In the genomic region with DNA sequence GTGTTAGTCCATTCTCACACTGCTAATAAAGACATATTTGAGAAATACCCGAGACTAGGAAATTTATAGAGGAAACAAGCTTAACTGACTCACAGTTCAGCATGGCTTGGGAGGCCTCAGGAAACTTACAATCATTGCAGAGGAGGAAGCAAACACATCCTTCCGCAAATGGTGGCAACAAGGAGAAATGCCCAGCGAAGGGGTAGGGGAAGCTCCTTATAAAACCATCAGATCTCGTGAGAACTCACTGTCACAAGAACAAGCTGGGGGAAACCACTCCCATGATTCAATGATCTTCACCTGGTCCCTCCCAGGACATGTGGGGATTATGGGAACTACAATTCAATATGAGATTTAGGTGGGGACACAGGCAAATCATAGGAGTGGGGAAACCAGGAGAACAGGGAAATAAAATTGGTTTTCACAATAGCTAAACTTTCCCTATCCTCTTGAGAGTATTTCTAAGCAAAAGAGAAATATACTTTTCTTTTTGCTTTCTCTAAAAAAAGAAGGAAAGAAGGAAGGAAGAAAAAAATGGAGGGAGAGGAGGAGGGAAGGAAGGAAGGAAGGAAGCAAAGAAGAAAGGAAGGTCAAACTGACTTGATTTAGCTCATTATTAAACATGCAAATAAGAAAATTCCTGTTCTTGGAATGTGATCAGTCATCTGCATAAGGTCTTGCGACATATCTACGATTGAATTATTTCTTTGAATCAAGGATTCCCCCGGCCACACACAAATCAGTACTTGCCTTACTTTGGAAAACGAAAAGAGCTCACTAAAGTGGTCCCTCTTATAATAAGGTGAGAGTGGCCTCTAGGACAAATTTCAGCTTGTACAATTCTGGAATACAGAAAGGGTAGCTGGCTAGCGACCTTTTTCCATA, we compare ENCODE assay signal across 20 cellular contexts.
DNase-seq lines count a peak whose midpoint lies in the region; ATAC-seq, FAIRE-seq and TF ChIP-seq lines count a peak whose summit lies in the region.
"Had no signal": no experiment of that assay in that cellular context is flagged by ENCODE, and none has a peak within 500 bp of the region (broad histone marks: within the 10 kb centered on the region; RNA-seq: fewer than 3 reads in every experiment).

No MANE protein-coding gene starts in this region.

- H3K9me3 Mint-ChIP-seq in central memory CD8-positive, alpha-beta T cell: no peaks in the 10 kb centered on the region
- H3K9me3 Mint-ChIP-seq: activated T-cell treated with anti-CD3 and anti-CD28 coated beads, Interleukin-2, amount 50 U/mL, for 24 hours; IgD-negative memory B cell had no signal

- no peak for TF ChIP-seq RAD21 in A549 (conservative IDR thresholded peaks at IDR 0.05 in 1 of 2, IDR thresholded peaks at IDR 0.05 in 1 of 2)

- 73% methylated on average over 9 of the region's 9 CpGs for WGBS in A549 (ENCODE audit: missing lambda C conversion rate)

- DNase-seq in A549 (ENCODE audit: low read depth in 1 of 2, low spot score in 1 of 2) (no peak), GF-D8 (lab: John Stamatoyannopoulos, UW) (peak; percentile 56), myocyte (ENCODE audit: low read depth) (peak; percentile 36), DMS79 treated with DMSO at 0.1 percent for 48 hours (lab: John Stamatoyannopoulos, UW) (no peak), NCI-H345 treated with DMSO at 0.1 percent for 48 hours (lab: John Stamatoyannopoulos, UW; ENCODE audit: unreplicated experiment) (no peak)
- DNase-seq in central memory CD8-positive, alpha-beta T cell (ENCODE audit: low spot score in 2 of 2): no peak
- no peak for DNase-seq in central memory CD4-positive, alpha-beta T cell
- DNase-seq in stimulated activated CD4-positive, alpha-beta T cell treated with anti-CD3 and anti-CD28 coated beads, Interleukin-1b, Interleukin-23, amount 100 ng/mL, for 48 hours: no peak
- DNase-seq: activated CD4-positive, alpha-beta T cell treated with anti-CD3 and anti-CD28 coated beads, Interleukin-2, amount 50 U/mL, for 4 hours; activated naive CD4-positive, alpha-beta T cell treated with anti-CD3 and anti-CD28 coated beads, Interleukin-2, amount 50 U/mL, for 16 hours; activated T-cell treated with anti-CD3 and anti-CD28 coated beads, Interleukin-2, amount 50 U/mL, for 24 hours; midbrain; NCI-H1092; NCI-H2107 had no signal

- H3K9me3 ChIP-seq in A549: no peaks in the 10 kb centered on the region; the same call in 2 of the 3 replicates
- H3K9me3 ChIP-seq: Peyer's patch, suprapubic skin had no signal

- peaks cover 19% of the 10 kb centered on the region for H3K4me1 Mint-ChIP-seq in central memory CD8-positive, alpha-beta T cell

- no peaks in the 10 kb centered on the region for H3K27me3 Mint-ChIP-seq in central memory CD8-positive, alpha-beta T cell
- H3K27me3 Mint-ChIP-seq: activated T-cell treated with anti-CD3 and anti-CD28 coated beads, Interleukin-2, amount 50 U/mL, for 24 hours had no signal

- POLR2A ChIA-PET in A549 (lab: Yijun Ruan, JAX): no interaction called here

- no peak for TF ChIP-seq CTCF in A549 (IDR thresholded peaks at IDR 0.05)

- CTCF ChIA-PET in A549 (lab: Yijun Ruan, JAX): interaction anchor here (0.6 to 2.0 kb wide), 9 partner anchors 9 to 269 kb away, joined by 3 to 12 read pairs (median 3); no protein-coding TSS in a partner anchor

- no peak for TF ChIP-seq POLR2A in A549 (IDR thresholded peaks at IDR 0.05; ENCODE audit: low read length)

- no peak overlapping the region for H3K4me3 Mint-ChIP-seq in central memory CD8-positive, alpha-beta T cell
- H3K4me3 Mint-ChIP-seq: activated T-cell treated with anti-CD3 and anti-CD28 coated beads, Interleukin-2, amount 50 U/mL, for 24 hours; IgD-negative memory B cell had no signal

- TF ChIP-seq EP300 in A549 (IDR thresholded peaks at IDR 0.05): no peak

- no peaks in the 10 kb centered on the region for H3K4me1 ChIP-seq in A549
- H3K4me1 ChIP-seq: Peyer's patch had no signal

- H3K4me3 ChIP-seq in A549: no peak overlapping the region
- H3K4me3 ChIP-seq: GM12878, hepatocyte, Peyer's patch, SK-N-MC, suprapubic skin had no signal

- no peak for FAIRE-seq in A549 (lab: Jason Lieb, UNC)
- FAIRE-seq: GM12878 had no signal

- H3K36me3 Mint-ChIP-seq in central memory CD8-positive, alpha-beta T cell (ENCODE audit: insufficient read depth): no peaks in the 10 kb centered on the region
- H3K36me3 Mint-ChIP-seq: IgD-negative memory B cell had no signal

- H3K27ac Mint-ChIP-seq in central memory CD8-positive, alpha-beta T cell (ENCODE audit: low read depth): peak overlapping the region; percentile 42
- H3K27ac Mint-ChIP-seq: activated T-cell treated with anti-CD3 and anti-CD28 coated beads, Interleukin-2, amount 50 U/mL, for 24 hours; IgD-negative memory B cell had no signal

- 0 out of 6 replicates have a peak, but pooled peaks of 1 of the 2 experiments have one; percentile 35 for ATAC-seq in A549
- no peak for ATAC-seq in central memory CD8-positive, alpha-beta T cell (replicated peaks; ENCODE audit: extremely low read depth, poor library complexity, severe bottlenecking)
- ATAC-seq: GM12878 had no signal

- no peak overlapping the region for H3K27ac ChIP-seq in A549
- H3K27ac ChIP-seq: hepatocyte, Peyer's patch, SK-N-MC, suprapubic skin had no signal

- H3K4me2 ChIP-seq in A549: no peak overlapping the region
- H3K4me2 ChIP-seq: hepatocyte had no signal

TF ChIP-seq in A549, 52 proteins besides CTCF, POLR2A, EP300 and RAD21:
- TF ChIP-seq ESRRA (IDR thresholded peaks at IDR 0.05; ENCODE audit: borderline replicate concordance, low read length) (no peak), CHD4 (IDR thresholded peaks at IDR 0.05; ENCODE audit: borderline replicate concordance) (no peak), NR3C1 (IDR thresholded peaks at IDR 0.05) (no peak), ZC3H11A (IDR thresholded peaks at IDR 0.05) (no peak), CEBPB (IDR thresholded peaks at IDR 0.05) (peak; percentile 21 to 52; a peak in 2 of 4 replicates), RARB (CRISPR knock-in tag; IDR thresholded peaks at IDR 0.05) (no peak)
- TF ChIP-seq, protein P1, sequence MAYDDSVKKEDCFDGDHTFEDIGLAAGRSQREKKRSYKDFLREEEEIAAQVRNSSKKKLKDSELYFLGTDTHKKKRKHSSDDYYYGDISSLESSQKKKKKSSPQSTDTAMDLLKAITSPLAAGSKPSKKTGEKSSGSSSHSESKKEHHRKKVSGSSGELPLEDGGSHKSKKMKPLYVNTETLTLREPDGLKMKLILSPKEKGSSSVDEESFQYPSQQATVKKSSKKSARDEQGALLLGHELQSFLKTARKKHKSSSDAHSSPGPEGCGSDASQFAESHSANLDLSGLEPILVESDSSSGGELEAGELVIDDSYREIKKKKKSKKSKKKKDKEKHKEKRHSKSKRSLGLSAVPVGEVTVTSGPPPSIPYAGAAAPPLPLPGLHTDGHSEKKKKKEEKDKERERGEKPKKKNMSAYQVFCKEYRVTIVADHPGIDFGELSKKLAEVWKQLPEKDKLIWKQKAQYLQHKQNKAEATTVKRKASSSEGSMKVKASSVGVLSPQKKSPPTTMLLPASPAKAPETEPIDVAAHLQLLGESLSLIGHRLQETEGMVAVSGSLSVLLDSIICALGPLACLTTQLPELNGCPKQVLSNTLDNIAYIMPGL (CRISPR knock-in tag; IDR thresholded peaks at IDR 0.05; ENCODE audit: borderline replicate concordance): no peak
- TF ChIP-seq, protein P2, sequence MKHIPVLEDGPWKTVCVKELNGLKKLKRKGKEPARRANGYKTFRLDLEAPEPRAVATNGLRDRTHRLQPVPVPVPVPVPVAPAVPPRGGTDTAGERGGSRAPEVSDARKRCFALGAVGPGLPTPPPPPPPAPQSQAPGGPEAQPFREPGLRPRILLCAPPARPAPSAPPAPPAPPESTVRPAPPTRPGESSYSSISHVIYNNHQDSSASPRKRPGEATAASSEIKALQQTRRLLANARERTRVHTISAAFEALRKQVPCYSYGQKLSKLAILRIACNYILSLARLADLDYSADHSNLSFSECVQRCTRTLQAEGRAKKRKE (CRISPR knock-in tag; IDR thresholded peaks at IDR 0.05; ENCODE audit: low read depth): no peak

Comparison
In these comparisons a context has a peak if more than half of its experiments do, and no peak if none do; other contexts are left out.
1. DNase-seq: peak in GF-D8 (single experiment) and myocyte (single experiment); none in A549 (0 of 2), central memory CD8-positive, alpha-beta T cell (0 of 2), central memory CD4-positive, alpha-beta T cell (single experiment), DMS79 treated with DMSO at 0.1 percent for 48 hours (single experiment), NCI-H345 treated with DMSO at 0.1 percent for 48 hours (single experiment) and stimulated activated CD4-positive, alpha-beta T cell treated with anti-CD3 and anti-CD28 coated beads, Interleukin-1b, Interleukin-23, amount 100 ng/mL, for 48 hours (single experiment).